ENCODE assay signal across 21 cellular contexts in the genomic region with DNA sequence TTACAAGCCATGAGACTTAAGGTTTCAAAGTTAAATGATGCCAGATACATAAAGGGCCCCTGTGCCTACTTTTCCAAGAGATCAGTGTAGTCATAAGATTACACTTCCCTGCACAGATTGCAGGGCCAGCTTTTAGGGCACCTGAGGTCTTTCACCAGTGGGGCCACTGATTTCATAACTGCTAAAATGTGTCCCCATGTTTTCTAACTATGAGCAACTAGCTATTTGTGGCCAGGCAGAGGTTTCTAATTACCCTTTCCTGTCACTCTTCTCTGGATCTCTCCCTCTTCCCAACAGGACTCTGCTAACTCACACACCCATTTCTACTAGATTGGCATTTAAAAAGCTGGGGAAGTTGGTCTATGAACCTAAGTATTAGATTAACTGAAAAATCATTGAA.
"Had no signal": no experiment of that assay in that cellular context is flagged by ENCODE, and none has a peak within 500 bp of the region (broad histone marks: within the 10 kb centered on the region; RNA-seq: fewer than 3 reads in every experiment).

No MANE protein-coding gene starts in this region.

- H3K36me3 ChIP-seq: heart right ventricle, sigmoid colon, thyroid gland had no signal

- ATAC-seq: activated CD8-positive, alpha-beta T cell treated with anti-CD3 and anti-CD28 coated beads for 36 hours; activated naive CD8-positive, alpha-beta T cell treated with anti-CD3 and anti-CD28 coated beads, Interleukin-2, amount 50 U/mL, for 24 hours; activated T-cell treated with anti-CD3 and anti-CD28 coated beads, Interleukin-2, amount 50 U/mL, for 4 hours; esophagus mucosa; heart right ventricle had no signal

- H3K27me3 ChIP-seq: heart right ventricle, sigmoid colon, thyroid gland had no signal

- H2AFZ ChIP-seq: parathyroid adenoma had no signal

- DNase-seq: activated CD4-positive, alpha-beta T cell treated with anti-CD3 and anti-CD28 coated beads, Interleukin-2, amount 10 ng/mL, durations not matched to agents 24 days and 14 days; activated CD4-positive, CD25-positive, alpha-beta regulatory T cell; activated CD8-positive, alpha-beta T cell treated with anti-CD3 and anti-CD28 coated beads for 36 hours; activated naive CD4-positive, alpha-beta T cell treated with anti-CD3 and anti-CD28 coated beads, Interleukin-2, amount 10 ng/mL, durations not matched to agents 7 days and 5 days; activated naive CD8-positive, alpha-beta T cell treated with anti-CD3 and anti-CD28 coated beads, Interleukin-2, amount 50 U/mL, for 24 hours; activated T-cell treated with anti-CD3 and anti-CD28 coated beads, Interleukin-2, amount 50 U/mL, for 4 hours; aorta; cerebellar nuclear complex; effector CD8-positive, alpha-beta T cell; heart right ventricle; naive B cell; sigmoid colon; stimulated activated CD4-positive, alpha-beta T cell treated with anti-CD3 and anti-CD28 coated beads, Interleukin-12 subunit alpha, Interleukin-12 subunit beta, amount 100 ng/mL, for 4 hours; stimulated activated CD4-positive, alpha-beta T cell treated with anti-CD3 and anti-CD28 coated beads, Interleukin-1b, Interleukin-23, amount 100 ng/mL, for 48 hours; stimulated activated CD8-positive, alpha-beta memory T cell treated with anti-CD3 and anti-CD28 coated beads, Interleukin-4, amount 100 ng/mL, for 48 hours; stimulated activated naive CD4-positive, alpha-beta T cell treated with Interleukin-2 at 50 U/mL for 16 hours; thyroid gland had no signal

- H3K9ac ChIP-seq: parathyroid adenoma had no signal

- H3K79me2 ChIP-seq: parathyroid adenoma had no signal

- H3K36me3 Mint-ChIP-seq: memory B cell, naive B cell had no signal

- H3K27ac ChIP-seq: parathyroid adenoma, sigmoid colon, thyroid gland had no signal

- H3K4me3 Mint-ChIP-seq: activated CD4-positive, alpha-beta T cell treated with anti-CD3 and anti-CD28 coated beads, Interleukin-2, amount 10 ng/mL, durations not matched to agents 24 days and 14 days; activated CD8-positive, alpha-beta T cell treated with anti-CD3 and anti-CD28 coated beads for 36 hours; activated naive CD4-positive, alpha-beta T cell treated with anti-CD3 and anti-CD28 coated beads, Interleukin-2, amount 10 ng/mL, durations not matched to agents 7 days and 5 days; activated naive CD8-positive, alpha-beta T cell treated with anti-CD3 and anti-CD28 coated beads, Interleukin-2, amount 50 U/mL, for 24 hours; activated T-cell treated with anti-CD3 and anti-CD28 coated beads, Interleukin-2, amount 50 U/mL, for 4 hours; memory B cell had no signal

- H3K9me3 ChIP-seq: heart right ventricle, sigmoid colon, thyroid gland had no signal

- H3K27me3 Mint-ChIP-seq: activated CD4-positive, alpha-beta T cell treated with anti-CD3 and anti-CD28 coated beads, Interleukin-2, amount 10 ng/mL, durations not matched to agents 24 days and 14 days; activated CD8-positive, alpha-beta T cell treated with anti-CD3 and anti-CD28 coated beads for 36 hours; activated naive CD4-positive, alpha-beta T cell treated with anti-CD3 and anti-CD28 coated beads, Interleukin-2, amount 10 ng/mL, durations not matched to agents 7 days and 5 days; activated naive CD8-positive, alpha-beta T cell treated with anti-CD3 and anti-CD28 coated beads, Interleukin-2, amount 50 U/mL, for 24 hours; memory B cell; naive B cell had no signal

- FAIRE-seq: bronchial epithelial cell had no signal

- H3K9me3 Mint-ChIP-seq: activated CD8-positive, alpha-beta T cell treated with anti-CD3 and anti-CD28 coated beads for 36 hours; activated T-cell treated with anti-CD3 and anti-CD28 coated beads, Interleukin-2, amount 50 U/mL, for 4 hours had no signal

- H3K27ac Mint-ChIP-seq: activated CD4-positive, alpha-beta T cell treated with anti-CD3 and anti-CD28 coated beads, Interleukin-2, amount 10 ng/mL, durations not matched to agents 24 days and 14 days; activated CD8-positive, alpha-beta T cell treated with anti-CD3 and anti-CD28 coated beads for 36 hours; activated naive CD4-positive, alpha-beta T cell treated with anti-CD3 and anti-CD28 coated beads, Interleukin-2, amount 10 ng/mL, durations not matched to agents 7 days and 5 days; activated naive CD8-positive, alpha-beta T cell treated with anti-CD3 and anti-CD28 coated beads, Interleukin-2, amount 50 U/mL, for 24 hours had no signal

- H3K4me1 ChIP-seq: parathyroid adenoma had no signal

- H3K4me3 ChIP-seq: heart right ventricle, sigmoid colon, thyroid gland had no signal
